Comparison of ENCODE assay signal across 21 cellular contexts in genomic region chr9:76453785-76454184, GRCh38. TPM values are rescaled to one million over a fixed set of nuclear protein-coding genes. Genes with fewer than 3 reads are reported as not detected.
DNase-seq lines count a peak whose midpoint lies in the region; ATAC-seq, FAIRE-seq and TF ChIP-seq lines count a peak whose summit lies in the region.
"Had no signal": no experiment of that assay in that cellular context is flagged by ENCODE, and none has a peak within 500 bp of the region (broad histone marks: within the 10 kb centered on the region; RNA-seq: fewer than 3 reads in every experiment).

No MANE protein-coding gene starts in this region.

- peak overlapping the region; percentile 2 for H3K27ac Mint-ChIP-seq in astrocyte (ENCODE audit: unreplicated experiment)
- H3K27ac Mint-ChIP-seq: activated CD8-positive, alpha-beta memory T cell treated with anti-CD3 and anti-CD28 coated beads, Interleukin-2, amount 10 ng/mL, durations not matched to agents 7 days and 5 days; dendritic cell treated with granulocyte-macrophage colony-stimulating factor and Interleukin-4, amounts not matched to agents 40 ng/mL and 50 ng/mL, for 4 days; T-helper 2 cell treated with Interferon-gamma antibody and Interleukin-4, amounts not matched to agents 5 μg/mL and 100 μg/mL, for 36 hours had no signal

- H3K4me3 ChIP-seq in AG09309 (ENCODE audit: control insufficient read depth, low read depth, low read length), result no peak overlapping the region
- H3K4me3 ChIP-seq in astrocyte (ENCODE audit: insufficient read depth, low read depth, low read length), result no peak overlapping the region
- no peak overlapping the region for H3K4me3 ChIP-seq in fibroblast of villous mesenchyme (ENCODE audit: low read depth, low read length)
- H3K4me3 ChIP-seq: ascending aorta had no signal

- FAIRE-seq in astrocyte (lab: Jason Lieb, UNC), result no peak

- no peaks in the 10 kb centered on the region for H3K27me3 ChIP-seq in astrocyte (ENCODE audit: insufficient read depth, low read length)
- H3K27me3 ChIP-seq: ascending aorta, neutrophil had no signal

- peaks cover 21% of the 10 kb centered on the region for H3K4me1 ChIP-seq in astrocyte (ENCODE audit: insufficient read depth, low read length)
- H3K4me1 ChIP-seq: ascending aorta had no signal

- ATAC-seq in HG03439 (IDR thresholded peaks at IDR 0.05; ENCODE audit: unreplicated experiment) (no peak), HG02981 (IDR thresholded peaks at IDR 0.05; ENCODE audit: unreplicated experiment) (no peak), GM18498 (IDR thresholded peaks at IDR 0.05; ENCODE audit: unreplicated experiment) (no peak)
- ATAC-seq: activated CD8-positive, alpha-beta memory T cell treated with anti-CD3 and anti-CD28 coated beads, Interleukin-2, amount 10 ng/mL, durations not matched to agents 7 days and 5 days; right cardiac atrium had no signal

- peaks cover 2% of the 10 kb centered on the region for H3K9me3 Mint-ChIP-seq in astrocyte (ENCODE audit: unreplicated experiment)
- H3K9me3 Mint-ChIP-seq: dendritic cell treated with granulocyte-macrophage colony-stimulating factor and Interleukin-4, amounts not matched to agents 40 ng/mL and 50 ng/mL, for 4 days; T-helper 2 cell treated with Interferon-gamma antibody and Interleukin-4, amounts not matched to agents 5 μg/mL and 100 μg/mL, for 36 hours had no signal

- H3K4me2 ChIP-seq in astrocyte (ENCODE audit: low read length), result no peak overlapping the region

- peaks cover 1% of the 10 kb centered on the region for H3K36me3 Mint-ChIP-seq in astrocyte (ENCODE audit: low read depth, unreplicated experiment)

- peaks cover 18% of the 10 kb centered on the region for H3K4me1 Mint-ChIP-seq in astrocyte (ENCODE audit: low read depth, unreplicated experiment)

- no peak overlapping the region for H3K9ac ChIP-seq in astrocyte (ENCODE audit: low read length)

- H3K27me3 Mint-ChIP-seq in astrocyte (ENCODE audit: low read depth, unreplicated experiment), result no peaks in the 10 kb centered on the region
- H3K27me3 Mint-ChIP-seq: activated CD8-positive, alpha-beta memory T cell treated with anti-CD3 and anti-CD28 coated beads, Interleukin-2, amount 10 ng/mL, durations not matched to agents 7 days and 5 days; dendritic cell treated with granulocyte-macrophage colony-stimulating factor and Interleukin-4, amounts not matched to agents 40 ng/mL and 50 ng/mL, for 4 days had no signal

- no peak overlapping the region for H2AFZ ChIP-seq in astrocyte (ENCODE audit: low read depth, low read length)

- no peak overlapping the region for H3K27ac ChIP-seq in astrocyte (ENCODE audit: low read depth, low read length)
- H3K27ac ChIP-seq: ascending aorta, neutrophil had no signal

- H3K9me3 ChIP-seq in astrocyte (ENCODE audit: insufficient read depth, low read depth, low read length), result no peaks in the 10 kb centered on the region
- H3K9me3 ChIP-seq: ascending aorta, neutrophil had no signal

- H3K36me3 ChIP-seq in astrocyte (ENCODE audit: insufficient read depth, low read length), result no peaks in the 10 kb centered on the region
- H3K36me3 ChIP-seq: ascending aorta, neutrophil had no signal

- no peaks in the 10 kb centered on the region for H3K79me2 ChIP-seq in astrocyte (ENCODE audit: insufficient read depth, low read length)

- no peaks in the 10 kb centered on the region for H4K20me1 ChIP-seq in astrocyte (ENCODE audit: insufficient read depth, low read length)

- no peak overlapping the region for H3K4me3 Mint-ChIP-seq in astrocyte (ENCODE audit: unreplicated experiment)
- H3K4me3 Mint-ChIP-seq: activated CD8-positive, alpha-beta memory T cell treated with anti-CD3 and anti-CD28 coated beads, Interleukin-2, amount 10 ng/mL, durations not matched to agents 7 days and 5 days; dendritic cell treated with granulocyte-macrophage colony-stimulating factor and Interleukin-4, amounts not matched to agents 40 ng/mL and 50 ng/mL, for 4 days; T-helper 2 cell treated with Interferon-gamma antibody and Interleukin-4, amounts not matched to agents 5 μg/mL and 100 μg/mL, for 36 hours had no signal

- DNase-seq in AG09309 (ENCODE audit: low read depth) (peak; percentile 51), HCEC 1CT (peak; percentile 61), astrocyte (ENCODE audit: low read depth) (peak; percentile 32), fibroblast of villous mesenchyme (ENCODE audit: low read depth) (peak; percentile 86), NK-92 (lab: John Stamatoyannopoulos, UW; ENCODE audit: unreplicated experiment) (no peak)
- DNase-seq: activated CD4-positive, alpha-beta T cell treated with anti-CD3 and anti-CD28 coated beads for 1 hour; activated CD8-positive, alpha-beta memory T cell treated with anti-CD3 and anti-CD28 coated beads, Interleukin-2, amount 10 ng/mL, durations not matched to agents 7 days and 5 days; activated gamma-delta T cell; DMS 273 treated with DMSO at 0.1 percent for 48 hours; hypothalamus; Karpas-422; NCI-H187; right cardiac atrium; SHP77 treated with DMSO at 0.1 percent for 48 hours had no signal

- TF ChIP-seq CTCF in AG09309 (IDR thresholded peaks at IDR 0.05; ENCODE audit: control insufficient read depth, insufficient read depth, low read depth, low read length, missing control alignments), result no peak
- no peak for TF ChIP-seq CTCF in astrocyte (IDR thresholded peaks at IDR 0.05; ENCODE audit: insufficient read depth, low read depth, low read length)
- no peak for TF ChIP-seq CTCF in fibroblast of villous mesenchyme (IDR thresholded peaks at IDR 0.05; ENCODE audit: insufficient read depth, low read depth, low read length)

RNA-seq across cellular contexts. Expression of gene GCNT1, which starts 5.2 kb away (rescaled TPM):
- 14.7 and 15.9 TPM in 2 replicates for total RNA-seq in astrocyte
- 2.6 and 9.9 TPM in 2 replicates for total RNA-seq in fibroblast of villous mesenchyme

RNA-seq across cellular contexts. Expression of gene RFK, which starts 59.6 kb away (rescaled TPM):
- total RNA-seq in astrocyte (19.2 and 26.8 TPM in 2 replicates), fibroblast of villous mesenchyme (20.9 and 35.8 TPM in 2 replicates)
